8 cellular contexts compared by ENCODE assay signal in genomic region chr1:192808588-192809285, GRCh38. TPM values are rescaled to one million over a fixed set of nuclear protein-coding genes. Genes with fewer than 3 reads are reported as not detected.
A peak's percentile ranks its signal among the peaks of the same experiment; 100 is the strongest.
DNase-seq lines count a peak whose midpoint lies in the region; ATAC-seq and TF ChIP-seq lines count a peak whose summit lies in the region.

Gene RGS2 (plus strand): TSS chr1:192809039. CDS start chr1:192809072, 33 bp downstream.

- no peaks in the 10 kb centered on the region for H3K9me2 ChIP-seq in Loucy (replicated peaks; ENCODE audit: low read depth, low read length)

- H3K4me2 ChIP-seq in Loucy (ENCODE audit: low read depth, low read length, poor library complexity, severe bottlenecking), result peak within 1 kb of the TSS; percentile 98

- H3K4me3 ChIP-seq in H7 (ENCODE audit: insufficient read depth, low read depth, low read length) (peak within 1 kb of the TSS; percentile 97), Loucy (ENCODE audit: low read length, poor library complexity, severe bottlenecking) (peak within 1 kb of the TSS; percentile 93), neuron (ENCODE audit: low read length) (peak within 1 kb of the TSS; percentile 94)

- peaks cover 2% of the 10 kb centered on the region; the same call in 1 of the 2 replicates for H3K27me3 ChIP-seq in H7 (ENCODE audit: control insufficient read depth, insufficient read depth, low read length)
- H3K27me3 ChIP-seq in Loucy (ENCODE audit: insufficient read depth, low read length, poor library complexity, severe bottlenecking), result no peaks in the 10 kb centered on the region
- H3K27me3 ChIP-seq in foreskin keratinocyte, result no peaks in the 10 kb centered on the region
- no peaks in the 10 kb centered on the region for H3K27me3 ChIP-seq in neuron (ENCODE audit: insufficient read depth, low read length)

- ATAC-seq in foreskin keratinocyte, result peak; percentile 93

- H3K36me3 ChIP-seq in ES-I3 (ENCODE audit: insufficient read depth, low read length) (peaks cover 5% of the 10 kb centered on the region), H7 (replicated peaks; ENCODE audit: control insufficient read depth, insufficient read depth, low read length) (peaks cover 11% of the 10 kb centered on the region), Loucy (ENCODE audit: insufficient read depth, low read length) (no peaks in the 10 kb centered on the region), neuron (ENCODE audit: insufficient read depth, low read length) (peaks cover 13% of the 10 kb centered on the region)

- peak within 1 kb of the TSS; percentile 58 for H3K27ac ChIP-seq in foreskin keratinocyte

- no peaks in the 10 kb centered on the region for H3F3A ChIP-seq in Loucy (ENCODE audit: low read depth)

- peak within 1 kb of the TSS; percentile 88 for H3K9ac ChIP-seq in ES-I3 (ENCODE audit: low read depth, low read length)
- peak within 1 kb of the TSS; percentile 79 for H3K9ac ChIP-seq in Loucy (ENCODE audit: low read depth, low read length, poor library complexity, severe bottlenecking)

- H2AFZ ChIP-seq in Loucy (ENCODE audit: low read length), result peak within 1 kb of the TSS; percentile 97
- H2AFZ ChIP-seq in neuron (ENCODE audit: low read depth, low read length), result peak within 1 kb of the TSS; percentile 92

- TF ChIP-seq CTCF in Loucy (conservative IDR thresholded peaks at IDR 0.05; ENCODE audit: low read length), result peak; percentile 38; the same call in 1 of the 2 replicates
- peak; percentile 9 for TF ChIP-seq CTCF in foreskin keratinocyte (conservative IDR thresholded peaks at IDR 0.05)

- peaks cover 6% of the 10 kb centered on the region for H3K4me1 ChIP-seq in ES-I3 (ENCODE audit: insufficient read depth, low read length)
- peaks cover 37% of the 10 kb centered on the region for H3K4me1 ChIP-seq in Loucy (ENCODE audit: insufficient read depth, low read length, poor library complexity, severe bottlenecking)
- H3K4me1 ChIP-seq in foreskin keratinocyte, result peaks cover 17% of the 10 kb centered on the region
- peaks cover 22% of the 10 kb centered on the region for H3K4me1 ChIP-seq in neuron (ENCODE audit: insufficient read depth, low read length)

- H3K9me3 ChIP-seq in ES-I3 (ENCODE audit: control insufficient read depth, insufficient read depth, low read length) (no peaks in the 10 kb centered on the region), Loucy (ENCODE audit: insufficient read depth, low read depth, low read length) (no peaks in the 10 kb centered on the region), neuron (ENCODE audit: low read length) (no peaks in the 10 kb centered on the region)

- no peaks in the 10 kb centered on the region for H4K20me1 ChIP-seq in Loucy (ENCODE audit: insufficient read depth, low read length, poor library complexity, severe bottlenecking)

- DNase-seq in H7 (peak; percentile 94), SHP77 treated with DMSO at 0.1 percent for 48 hours (lab: John Stamatoyannopoulos, UW) (peak; percentile 94), activated gamma-delta T cell treated with Interleukin-2 at 50 U/mL for 16 hours (peak; percentile 85), foreskin keratinocyte (peak in 1 of 2 donors; percentile 79), stromal cell of bone marrow (ENCODE audit: low read depth) (peak; percentile 76)

- peaks cover 4% of the 10 kb centered on the region; the same call in 1 of the 2 replicates for H3K79me2 ChIP-seq in Loucy (ENCODE audit: insufficient read depth, low read length)

RNA-seq across cellular contexts. Expression of gene RGS2, which starts in this region (rescaled TPM):
- 23.3 and 36.4 TPM in 2 replicates for total RNA-seq in H7 (2014; rRNA removed; shearing (Covaris generic))
- total RNA-seq in foreskin keratinocyte, result 3.4 and 4.5 TPM in 2 replicates
- 3.0 and 3.3 TPM in 2 replicates for polyA plus RNA-seq in foreskin keratinocyte
